27 cellular contexts compared by ENCODE assay signal in genomic region chr5:123482258-123482657, GRCh38.
"Had no signal": no experiment of that assay in that cellular context is flagged by ENCODE, and none has a peak within 500 bp of the region (broad histone marks: within the 10 kb centered on the region; RNA-seq: fewer than 3 reads in every experiment).

No MANE protein-coding gene starts in this region.

- FAIRE-seq: islet of Langerhans had no signal

- H3K9me3 ChIP-seq: esophagus squamous epithelium, gastroesophageal sphincter, mucosa of descending colon, thoracic aorta, upper lobe of left lung had no signal

- H3K4me3 Mint-ChIP-seq: activated CD4-positive, alpha-beta T cell treated with anti-CD3 and anti-CD28 coated beads, Interleukin-2, amount 10 ng/mL, durations not matched to agents 7 days and 5 days; activated CD8-positive, alpha-beta T cell treated with anti-CD3 and anti-CD28 coated beads, Interleukin-2, amount 10 ng/mL, durations not matched to agents 7 days and 5 days; activated T-helper 1 cell treated with anti-CD3 and anti-CD28 coated beads, Interleukin-12 subunit alpha, Interleukin-12 subunit beta, Interleukin-2, Interleukin-4 antibody, amounts not matched to agents 30 ng/mL and 10 ng/mL and 1 ng/mL, durations not matched to agents 14 hours and 24 hours and 36 hours; nephron progenitor cell; T-helper 2 cell treated with Interferon-gamma antibody and Interleukin-4, amounts not matched to agents 5 μg/mL and 100 μg/mL, for 36 hours had no signal

- H3K4me1 Mint-ChIP-seq: activated CD4-positive, alpha-beta T cell treated with anti-CD3 and anti-CD28 coated beads, Interleukin-2, amount 10 ng/mL, durations not matched to agents 7 days and 5 days; nephron progenitor cell had no signal

- H3K4me3 ChIP-seq: esophagus squamous epithelium, gastroesophageal sphincter, mucosa of descending colon, thoracic aorta, upper lobe of left lung had no signal

- H3K9me3 Mint-ChIP-seq: activated CD4-positive, alpha-beta T cell treated with anti-CD3 and anti-CD28 coated beads, Interleukin-2, amount 10 ng/mL, durations not matched to agents 7 days and 5 days; activated T-helper 1 cell treated with anti-CD3 and anti-CD28 coated beads, Interleukin-12 subunit alpha, Interleukin-12 subunit beta, Interleukin-2, Interleukin-4 antibody, amounts not matched to agents 30 ng/mL and 10 ng/mL and 1 ng/mL, durations not matched to agents 14 hours and 24 hours and 36 hours; nephron progenitor cell; T-helper 2 cell treated with Interferon-gamma antibody and Interleukin-4, amounts not matched to agents 5 μg/mL and 100 μg/mL, for 36 hours had no signal

- H3K36me3 ChIP-seq: esophagus squamous epithelium, gastroesophageal sphincter, thoracic aorta, upper lobe of left lung, WERI-Rb-1 had no signal

- H3K27me3 ChIP-seq: esophagus squamous epithelium, gastroesophageal sphincter, upper lobe of left lung had no signal

- H3K27ac Mint-ChIP-seq: activated CD4-positive, alpha-beta T cell treated with anti-CD3 and anti-CD28 coated beads, Interleukin-2, amount 10 ng/mL, durations not matched to agents 7 days and 5 days; activated CD8-positive, alpha-beta T cell treated with anti-CD3 and anti-CD28 coated beads, Interleukin-2, amount 10 ng/mL, durations not matched to agents 7 days and 5 days; activated T-helper 1 cell treated with anti-CD3 and anti-CD28 coated beads, Interleukin-12 subunit alpha, Interleukin-12 subunit beta, Interleukin-2, Interleukin-4 antibody, amounts not matched to agents 30 ng/mL and 10 ng/mL and 1 ng/mL, durations not matched to agents 14 hours and 24 hours and 36 hours; nephron progenitor cell; T-helper 2 cell treated with Interferon-gamma antibody and Interleukin-4, amounts not matched to agents 5 μg/mL and 100 μg/mL, for 36 hours had no signal

- H3K4me1 ChIP-seq: upper lobe of left lung had no signal

- H3K27ac ChIP-seq: esophagus squamous epithelium, gastroesophageal sphincter, thoracic aorta, upper lobe of left lung, WERI-Rb-1 had no signal

- ATAC-seq: activated CD8-positive, alpha-beta T cell treated with anti-CD3 and anti-CD28 coated beads, Interleukin-2, amount 10 ng/mL, durations not matched to agents 7 days and 5 days; gastroesophageal sphincter; left colon; mucosa of descending colon; sciatic nerve; SK-N-SH treated with all-trans-retinoic acid at 6 μM for 48 hours had no signal

- DNase-seq: activated CD4-positive, alpha-beta T cell treated with anti-CD3 and anti-CD28 coated beads, Interleukin-2, amount 10 ng/mL, durations not matched to agents 7 days and 5 days; activated CD4-positive, CD25-positive, alpha-beta regulatory T cell treated with anti-CD3 and anti-CD28 coated beads, Interleukin-2, amount 50 U/mL, for 72 hours; activated CD8-positive, alpha-beta T cell treated with anti-CD3 and anti-CD28 coated beads, Interleukin-2, amount 10 ng/mL, durations not matched to agents 7 days and 5 days; activated gamma-delta T cell; activated naive CD4-positive, alpha-beta T cell treated with anti-CD3 and anti-CD28 coated beads, Interleukin-2, amount 50 U/mL, for 16 hours; anterior cingulate cortex; cortex of kidney; effector CD8-positive, alpha-beta T cell; esophagus squamous epithelium; head of caudate nucleus; hypothalamus; left colon; mesendoderm; mucosa of descending colon; nephron progenitor cell; nucleus accumbens; stimulated activated CD4-positive, alpha-beta T cell treated with anti-CD3 and anti-CD28 coated beads, Interleukin-4, amount 100 ng/mL, for 24 hours; stimulated activated naive CD4-positive, alpha-beta T cell treated with Interleukin-2 at 50 U/mL for 16 hours; upper lobe of left lung; WERI-Rb-1 had no signal
